9 cellular contexts compared by ENCODE assay signal in the genomic region with DNA sequence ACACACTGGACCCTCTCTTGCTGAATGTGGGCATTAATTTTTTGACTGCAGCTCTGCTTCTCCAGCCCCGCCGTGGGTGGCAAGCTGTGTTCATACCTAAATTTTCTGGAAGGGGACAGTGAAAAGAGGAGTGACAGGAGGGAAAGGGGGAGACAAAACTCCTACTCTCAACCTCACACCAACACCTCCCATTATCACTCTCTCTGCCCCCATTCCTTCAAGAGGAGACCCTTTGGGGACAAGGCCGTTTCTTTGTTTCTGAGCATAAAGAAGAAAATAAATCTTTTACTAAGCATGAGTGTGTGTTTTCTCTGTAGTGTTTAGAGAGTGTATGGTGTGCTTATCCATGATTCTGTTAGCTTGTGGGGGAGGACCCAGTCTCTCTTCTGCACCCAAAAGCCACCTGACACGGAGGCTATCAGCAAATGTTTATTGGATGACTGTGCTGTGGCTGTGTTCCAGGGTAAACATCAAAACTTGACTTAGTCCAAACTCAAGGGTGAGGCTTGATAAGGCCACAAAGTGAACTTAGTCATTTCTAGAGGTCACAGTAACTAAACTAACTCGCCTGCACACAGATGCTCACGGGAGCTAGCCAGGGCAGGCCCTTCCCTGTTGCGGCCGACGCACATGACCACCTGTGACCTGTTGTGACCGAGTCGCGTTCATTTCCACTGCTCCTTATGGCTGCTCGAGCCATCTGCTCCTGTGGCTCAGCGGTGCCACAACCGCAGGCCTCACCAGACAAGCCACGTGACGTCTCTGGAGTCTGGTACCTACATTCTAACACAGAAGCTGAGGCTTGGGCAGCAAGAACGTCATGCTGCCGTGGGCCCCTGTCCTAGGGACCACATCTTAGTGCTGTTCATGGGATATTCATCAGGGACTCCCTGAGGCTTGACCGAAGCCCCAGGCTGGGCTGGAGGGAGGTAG. TPM values are rescaled to one million over a fixed set of nuclear protein-coding genes. Genes with fewer than 3 reads are reported as not detected.
DNase-seq lines count a peak whose midpoint lies in the region; ATAC-seq lines count a peak whose summit lies in the region.
"Had no signal": no experiment of that assay in that cellular context is flagged by ENCODE, and none has a peak within 500 bp of the region (broad histone marks: within the 10 kb centered on the region; RNA-seq: fewer than 3 reads in every experiment).

No MANE protein-coding gene starts in this region.

- H3K36me3 Mint-ChIP-seq in activated CD8-positive, alpha-beta T cell treated with anti-CD3 and anti-CD28 coated beads, Interleukin-2, amount 10 ng/mL, durations not matched to agents 7 days and 5 days (ENCODE audit: low read depth), result peaks cover 54% of the 10 kb centered on the region

- H3K27ac Mint-ChIP-seq in activated CD8-positive, alpha-beta T cell treated with anti-CD3 and anti-CD28 coated beads, Interleukin-2, amount 10 ng/mL, durations not matched to agents 7 days and 5 days, result peak overlapping the region; percentile 66
- H3K27ac Mint-ChIP-seq: stimulated activated naive CD8-positive, alpha-beta T cell treated with anti-CD3 and anti-CD28 coated beads, Interleukin-15, Interleukin-2, amounts not matched to agents 100 ng/mL and 50 ng/mL, for 24 hours had no signal

- peak; percentile 87 for DNase-seq in ACHN
- DNase-seq in HT1080 (ENCODE audit: low read depth), result peak; percentile 63
- no peak for DNase-seq in activated CD8-positive, alpha-beta T cell treated with anti-CD3 and anti-CD28 coated beads, Interleukin-2, amount 10 ng/mL, durations not matched to agents 7 days and 5 days
- peak; percentile 78 for DNase-seq in kidney tubule cell (ENCODE audit: low spot score)
- DNase-seq in AG08395 (ENCODE audit: low spot score), result no peak

- CTCF ChIA-PET in activated CD8-positive, alpha-beta T cell treated with anti-CD3 and anti-CD28 coated beads, Interleukin-2, amount 10 ng/mL, durations not matched to agents 7 days and 5 days (lab: Charles Lee), result interaction anchor here (0.6 kb wide), 2 partner anchors 10 to 50 kb away, joined by 3 read pairs; no protein-coding TSS in a partner anchor

- POLR2A ChIA-PET in activated CD8-positive, alpha-beta T cell treated with anti-CD3 and anti-CD28 coated beads, Interleukin-2, amount 10 ng/mL, durations not matched to agents 7 days and 5 days (lab: Charles Lee), result interaction anchor here (1.5 kb wide), 1 partner anchor 10 kb away, joined by 7 read pairs; no protein-coding TSS in a partner anchor

- H3K27me3 Mint-ChIP-seq in activated CD8-positive, alpha-beta T cell treated with anti-CD3 and anti-CD28 coated beads, Interleukin-2, amount 10 ng/mL, durations not matched to agents 7 days and 5 days (ENCODE audit: low read depth), result no peaks in the 10 kb centered on the region
- H3K27me3 Mint-ChIP-seq: stimulated activated naive CD8-positive, alpha-beta T cell treated with anti-CD3 and anti-CD28 coated beads, Interleukin-15, Interleukin-2, amounts not matched to agents 100 ng/mL and 50 ng/mL, for 24 hours had no signal

- H3K9me3 Mint-ChIP-seq in activated CD8-positive, alpha-beta T cell treated with anti-CD3 and anti-CD28 coated beads, Interleukin-2, amount 10 ng/mL, durations not matched to agents 7 days and 5 days (ENCODE audit: insufficient read depth), result no peaks in the 10 kb centered on the region
- H3K9me3 Mint-ChIP-seq: stimulated activated naive CD8-positive, alpha-beta T cell treated with anti-CD3 and anti-CD28 coated beads, Interleukin-15, Interleukin-2, amounts not matched to agents 100 ng/mL and 50 ng/mL, for 24 hours had no signal

- no peak overlapping the region for H3K4me3 Mint-ChIP-seq in activated CD8-positive, alpha-beta T cell treated with anti-CD3 and anti-CD28 coated beads, Interleukin-2, amount 10 ng/mL, durations not matched to agents 7 days and 5 days
- H3K4me3 Mint-ChIP-seq: stimulated activated naive CD8-positive, alpha-beta T cell treated with anti-CD3 and anti-CD28 coated beads, Interleukin-15, Interleukin-2, amounts not matched to agents 100 ng/mL and 50 ng/mL, for 24 hours had no signal

- peaks cover 48% of the 10 kb centered on the region for H3K4me1 Mint-ChIP-seq in activated CD8-positive, alpha-beta T cell treated with anti-CD3 and anti-CD28 coated beads, Interleukin-2, amount 10 ng/mL, durations not matched to agents 7 days and 5 days (ENCODE audit: low read depth)

- in situ Hi-C loops in ACHN (cut with HindIII; ENCODE audit: low pct_ligation_motif_present, low pct_unique_long_range_greater_than_20kb, low sequenced_read_pairs), result loop anchor here (10.0 kb wide), 1 partner anchor 133 kb away; no protein-coding TSS in a partner anchor

- no peak for ATAC-seq in activated CD8-positive, alpha-beta T cell treated with anti-CD3 and anti-CD28 coated beads, Interleukin-2, amount 10 ng/mL, durations not matched to agents 7 days and 5 days
- ATAC-seq in GM18907 (IDR thresholded peaks at IDR 0.05; ENCODE audit: unreplicated experiment), result no peak
- ATAC-seq in GM21786 (IDR thresholded peaks at IDR 0.05; ENCODE audit: unreplicated experiment), result no peak
- no peak for ATAC-seq in GM21526 (IDR thresholded peaks at IDR 0.05; ENCODE audit: low FRiP score, unreplicated experiment)

RNA-seq across cellular contexts. Expression of gene MED11, which starts 9.8 kb away (rescaled TPM):
- total RNA-seq in HT1080 (2014; rRNA removed; shearing (Covaris generic)), result 28.9 and 35.8 TPM in 2 replicates
- 23.6 and 36.1 TPM in 2 replicates for polyA plus RNA-seq in HT1080 (2015; cell fraction: cytosol; rRNA removed)
- polyA plus RNA-seq in HT1080 (2015; cell fraction: nucleus; rRNA removed), result 19.8 and 25.2 TPM in 2 replicates
- total RNA-seq in activated CD8-positive, alpha-beta T cell treated with anti-CD3 and anti-CD28 coated beads, Interleukin-2, amount 10 ng/mL, durations not matched to agents 7 days and 5 days, result 10 to 100 TPM; 23.0 to 27.2 TPM

RNA-seq across cellular contexts. Expression of gene ARRB2, which starts 11.0 kb away (rescaled TPM):
- total RNA-seq in HT1080 (2014; rRNA removed; shearing (Covaris generic)), result 22.1 and 27.4 TPM in 2 replicates
- polyA plus RNA-seq in HT1080 (2015; cell fraction: cytosol; rRNA removed), result 13.0 and 15.3 TPM in 2 replicates
- polyA plus RNA-seq in HT1080 (2015; cell fraction: nucleus; rRNA removed), result 7.6 and 12.1 TPM in 2 replicates
- 100 to 1,000 TPM; 302 to 316 TPM for total RNA-seq in activated CD8-positive, alpha-beta T cell treated with anti-CD3 and anti-CD28 coated beads, Interleukin-2, amount 10 ng/mL, durations not matched to agents 7 days and 5 days

RNA-seq across cellular contexts. Expression of gene PELP1, which starts 17.5 kb away (rescaled TPM):
- total RNA-seq in HT1080 (2014; rRNA removed; shearing (Covaris generic)), result 28.0 and 34.2 TPM in 2 replicates
- 25.3 and 32.2 TPM in 2 replicates for polyA plus RNA-seq in HT1080 (2015; cell fraction: cytosol; rRNA removed)
- polyA plus RNA-seq in HT1080 (2015; cell fraction: nucleus; rRNA removed), result 70.0 and 70.2 TPM in 2 replicates
- 10 to 100 TPM; 69.2 to 76.1 TPM for total RNA-seq in activated CD8-positive, alpha-beta T cell treated with anti-CD3 and anti-CD28 coated beads, Interleukin-2, amount 10 ng/mL, durations not matched to agents 7 days and 5 days

RNA-seq across cellular contexts. Expression of gene ZMYND15, which starts 18.2 kb away (rescaled TPM):
- total RNA-seq in HT1080 (2014; rRNA removed; shearing (Covaris generic)), result not detected in 2 replicates
- polyA plus RNA-seq in HT1080 (2015; cell fraction: cytosol; rRNA removed), result 0.03 TPM in 1 of 2 replicates, not detected in the other
- polyA plus RNA-seq in HT1080 (2015; cell fraction: nucleus; rRNA removed), result 0.14 TPM in 1 of 2 replicates, not detected in the other
- total RNA-seq in activated CD8-positive, alpha-beta T cell treated with anti-CD3 and anti-CD28 coated beads, Interleukin-2, amount 10 ng/mL, durations not matched to agents 7 days and 5 days, result not detected

RNA-seq across cellular contexts. Expression of gene CXCL16, which starts 18.3 kb away (rescaled TPM):
- total RNA-seq in HT1080 (2014; rRNA removed; shearing (Covaris generic)), result 0.40 and 1.0 TPM in 2 replicates
- 2.6 and 2.9 TPM in 2 replicates for polyA plus RNA-seq in HT1080 (2015; cell fraction: cytosol; rRNA removed)
- 2.0 and 3.1 TPM in 2 replicates for polyA plus RNA-seq in HT1080 (2015; cell fraction: nucleus; rRNA removed)
- total RNA-seq in activated CD8-positive, alpha-beta T cell treated with anti-CD3 and anti-CD28 coated beads, Interleukin-2, amount 10 ng/mL, durations not matched to agents 7 days and 5 days, result under 1 TPM; 0.50 to 0.89 TPM

Comparison
In these comparisons a context has a peak if more than half of its experiments do, and no peak if none do; other contexts are left out.
1. DNase-seq: peak in ACHN (single experiment), HT1080 (single experiment) and kidney tubule cell (single experiment); none in activated CD8-positive, alpha-beta T cell treated with anti-CD3 and anti-CD28 coated beads, Interleukin-2, amount 10 ng/mL, durations not matched to agents 7 days and 5 days (single experiment) and AG08395 (single experiment).
2. RNA of gene ARRB2, which starts 11.0 kb away (total RNA-seq): 302 to 316 TPM in activated CD8-positive, alpha-beta T cell treated with anti-CD3 and anti-CD28 coated beads, Interleukin-2, amount 10 ng/mL, durations not matched to agents 7 days and 5 days; 22.1 to 27.4 TPM in HT1080; every median in the first group is over 10 times any median in the second.